1 cellular context compared by ENCODE assay signal in genomic region chr16:683396-684066, GRCh38.
TF ChIP-seq lines count a peak whose summit lies in the region.

No MANE protein-coding gene starts in this region.

TF ChIP-seq in K562, 482 proteins besides CTCF, POLR2A, EP300 and RAD21 (continued from another document and continues in another):
- TF ChIP-seq, protein P1, sequence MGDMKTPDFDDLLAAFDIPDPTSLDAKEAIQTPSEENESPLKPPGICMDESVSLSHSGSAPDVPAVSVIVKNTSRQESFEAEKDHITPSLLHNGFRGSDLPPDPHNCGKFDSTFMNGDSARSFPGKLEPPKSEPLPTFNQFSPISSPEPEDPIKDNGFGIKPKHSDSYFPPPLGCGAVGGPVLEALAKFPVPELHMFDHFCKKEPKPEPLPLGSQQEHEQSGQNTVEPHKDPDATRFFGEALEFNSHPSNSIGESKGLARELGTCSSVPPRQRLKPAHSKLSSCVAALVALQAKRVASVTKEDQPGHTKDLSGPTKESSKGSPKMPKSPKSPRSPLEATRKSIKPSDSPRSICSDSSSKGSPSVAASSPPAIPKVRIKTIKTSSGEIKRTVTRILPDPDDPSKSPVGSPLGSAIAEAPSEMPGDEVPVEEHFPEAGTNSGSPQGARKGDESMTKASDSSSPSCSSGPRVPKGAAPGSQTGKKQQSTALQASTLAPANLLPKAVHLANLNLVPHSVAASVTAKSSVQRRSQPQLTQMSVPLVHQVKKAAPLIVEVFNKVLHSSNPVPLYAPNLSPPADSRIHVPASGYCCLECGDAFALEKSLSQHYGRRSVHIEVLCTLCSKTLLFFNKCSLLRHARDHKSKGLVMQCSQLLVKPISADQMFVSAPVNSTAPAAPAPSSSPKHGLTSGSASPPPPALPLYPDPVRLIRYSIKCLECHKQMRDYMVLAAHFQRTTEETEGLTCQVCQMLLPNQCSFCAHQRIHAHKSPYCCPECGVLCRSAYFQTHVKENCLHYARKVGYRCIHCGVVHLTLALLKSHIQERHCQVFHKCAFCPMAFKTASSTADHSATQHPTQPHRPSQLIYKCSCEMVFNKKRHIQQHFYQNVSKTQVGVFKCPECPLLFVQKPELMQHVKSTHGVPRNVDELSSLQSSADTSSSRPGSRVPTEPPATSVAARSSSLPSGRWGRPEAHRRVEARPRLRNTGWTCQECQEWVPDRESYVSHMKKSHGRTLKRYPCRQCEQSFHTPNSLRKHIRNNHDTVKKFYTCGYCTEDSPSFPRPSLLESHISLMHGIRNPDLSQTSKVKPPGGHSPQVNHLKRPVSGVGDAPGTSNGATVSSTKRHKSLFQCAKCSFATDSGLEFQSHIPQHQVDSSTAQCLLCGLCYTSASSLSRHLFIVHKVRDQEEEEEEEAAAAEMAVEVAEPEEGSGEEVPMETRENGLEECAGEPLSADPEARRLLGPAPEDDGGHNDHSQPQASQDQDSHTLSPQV (IDR thresholded peaks at IDR 0.05): no peak; the same call in 1 of the 2 replicates
- TF ChIP-seq PHF20 (IDR thresholded peaks at IDR 0.05; ENCODE audit: partially characterized antibody): no peak
- TF ChIP-seq POLR3A (IDR thresholded peaks at IDR 0.05; ENCODE audit: borderline replicate concordance, extremely low read depth, insufficient read depth, insufficient read length): no peak
- 0 out of 2 replicates have a peak, but pooled peaks have one; percentile 20 for TF ChIP-seq ZBED1 (IDR thresholded peaks at IDR 0.05)
- no peak for TF ChIP-seq NCOA2 (IDR thresholded peaks at IDR 0.05; ENCODE audit: partially characterized antibody in 2 of 2)
- TF ChIP-seq THRAP3 (IDR thresholded peaks at IDR 0.05; ENCODE audit: borderline replicate concordance): no peak
- peak; percentile 59; the same call in 1 of the 2 replicates for TF ChIP-seq CHD2 (IDR thresholded peaks at IDR 0.05; ENCODE audit: low read depth, low read length)
- TF ChIP-seq SAFB (IDR thresholded peaks at IDR 0.05; ENCODE audit: borderline replicate concordance, low read depth, low read length): peak; percentile 96
- TF ChIP-seq YBX1 (IDR thresholded peaks at IDR 0.05): no peak
- no peak for TF ChIP-seq PYGO2 (tag; IDR thresholded peaks at IDR 0.05)
- no peak for TF ChIP-seq MTA1 (IDR thresholded peaks at IDR 0.05; ENCODE audit: borderline replicate concordance)
- peak; percentile 89 for TF ChIP-seq EGR1 (conservative IDR thresholded peaks at IDR 0.05)
- peak; percentile 19; the same call in 1 of the 2 replicates for TF ChIP-seq ZNF57 (CRISPR knock-in tag; IDR thresholded peaks at IDR 0.05)
- no peak for TF ChIP-seq GATAD2B (IDR thresholded peaks at IDR 0.05; ENCODE audit: borderline replicate concordance)
- TF ChIP-seq, protein P2, sequence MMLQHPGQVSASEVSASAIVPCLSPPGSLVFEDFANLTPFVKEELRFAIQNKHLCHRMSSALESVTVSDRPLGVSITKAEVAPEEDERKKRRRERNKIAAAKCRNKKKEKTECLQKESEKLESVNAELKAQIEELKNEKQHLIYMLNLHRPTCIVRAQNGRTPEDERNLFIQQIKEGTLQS (IDR thresholded peaks at IDR 0.05): no peak
- TF ChIP-seq, protein P2 (CRISPR knock-in tag; conservative IDR thresholded peaks at IDR 0.05): no peak
- TF ChIP-seq, protein P3, sequence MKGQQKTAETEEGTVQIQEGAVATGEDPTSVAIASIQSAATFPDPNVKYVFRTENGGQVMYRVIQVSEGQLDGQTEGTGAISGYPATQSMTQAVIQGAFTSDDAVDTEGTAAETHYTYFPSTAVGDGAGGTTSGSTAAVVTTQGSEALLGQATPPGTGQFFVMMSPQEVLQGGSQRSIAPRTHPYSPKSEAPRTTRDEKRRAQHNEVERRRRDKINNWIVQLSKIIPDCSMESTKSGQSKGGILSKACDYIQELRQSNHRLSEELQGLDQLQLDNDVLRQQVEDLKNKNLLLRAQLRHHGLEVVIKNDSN (CRISPR knock-in tag; IDR thresholded peaks at IDR 0.05): peak; percentile 43; the same call in 1 of the 2 replicates
- TF ChIP-seq NR3C1 (CRISPR knock-in tag; IDR thresholded peaks at IDR 0.05): no peak
- no peak for TF ChIP-seq NCOA4 (IDR thresholded peaks at IDR 0.05; ENCODE audit: partially characterized antibody)
- peak; percentile 85; the same call in 1 of the 2 replicates for TF ChIP-seq ZFPM2 (CRISPR knock-in tag; IDR thresholded peaks at IDR 0.05)
- 0 out of 2 replicates have a peak, but pooled peaks have one; percentile 43 for TF ChIP-seq CBFB (CRISPR knock-in tag; IDR thresholded peaks at IDR 0.05)
- TF ChIP-seq MTA2 (IDR thresholded peaks at IDR 0.05; ENCODE audit: low read depth): no peak
- 0 out of 2 replicates have a peak, but pooled peaks have one; percentile 54 for TF ChIP-seq GABPB2 (CRISPR knock-in tag; conservative IDR thresholded peaks at IDR 0.05)
- no peak for TF ChIP-seq CCAR2 (IDR thresholded peaks at IDR 0.05; ENCODE audit: low read depth, low read length)
- TF ChIP-seq IFI16 (CRISPR knock-in tag; IDR thresholded peaks at IDR 0.05): no peak
- 0 out of 2 replicates have a peak, but pooled peaks have one; percentile 55 for TF ChIP-seq ZNF717 (CRISPR knock-in tag; IDR thresholded peaks at IDR 0.05)
- no peak for TF ChIP-seq ZNF263 (CRISPR knock-in tag; IDR thresholded peaks at IDR 0.05; ENCODE audit: borderline replicate concordance)
- TF ChIP-seq SLC30A9 (CRISPR knock-in tag; IDR thresholded peaks at IDR 0.05): 0 out of 2 replicates have a peak, but pooled peaks have one; percentile 52
- TF ChIP-seq HIVEP1 (CRISPR knock-in tag; IDR thresholded peaks at IDR 0.05): peak; percentile 17; the same call in 1 of the 2 replicates
- TF ChIP-seq KDM5B (IDR thresholded peaks at IDR 0.05; ENCODE audit: insufficient replicate concordance, low read depth, low read length): peak; percentile 22
- TF ChIP-seq, protein P4, sequence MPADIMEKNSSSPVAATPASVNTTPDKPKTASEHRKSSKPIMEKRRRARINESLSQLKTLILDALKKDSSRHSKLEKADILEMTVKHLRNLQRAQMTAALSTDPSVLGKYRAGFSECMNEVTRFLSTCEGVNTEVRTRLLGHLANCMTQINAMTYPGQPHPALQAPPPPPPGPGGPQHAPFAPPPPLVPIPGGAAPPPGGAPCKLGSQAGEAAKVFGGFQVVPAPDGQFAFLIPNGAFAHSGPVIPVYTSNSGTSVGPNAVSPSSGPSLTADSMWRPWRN (IDR thresholded peaks at IDR 0.05; ENCODE audit: low read depth): no peak
- no peak for TF ChIP-seq STAT6 (CRISPR knock-in tag; IDR thresholded peaks at IDR 0.05)
- no peak for TF ChIP-seq KAT2B (IDR thresholded peaks at IDR 0.05; ENCODE audit: low read depth, low read length)
- TF ChIP-seq, protein P5, sequence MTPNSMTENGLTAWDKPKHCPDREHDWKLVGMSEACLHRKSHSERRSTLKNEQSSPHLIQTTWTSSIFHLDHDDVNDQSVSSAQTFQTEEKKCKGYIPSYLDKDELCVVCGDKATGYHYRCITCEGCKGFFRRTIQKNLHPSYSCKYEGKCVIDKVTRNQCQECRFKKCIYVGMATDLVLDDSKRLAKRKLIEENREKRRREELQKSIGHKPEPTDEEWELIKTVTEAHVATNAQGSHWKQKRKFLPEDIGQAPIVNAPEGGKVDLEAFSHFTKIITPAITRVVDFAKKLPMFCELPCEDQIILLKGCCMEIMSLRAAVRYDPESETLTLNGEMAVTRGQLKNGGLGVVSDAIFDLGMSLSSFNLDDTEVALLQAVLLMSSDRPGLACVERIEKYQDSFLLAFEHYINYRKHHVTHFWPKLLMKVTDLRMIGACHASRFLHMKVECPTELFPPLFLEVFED (CRISPR knock-in tag; conservative IDR thresholded peaks at IDR 0.05): 0 out of 2 replicates have a peak, but pooled peaks have one; percentile 53
- TF ChIP-seq, protein P6, sequence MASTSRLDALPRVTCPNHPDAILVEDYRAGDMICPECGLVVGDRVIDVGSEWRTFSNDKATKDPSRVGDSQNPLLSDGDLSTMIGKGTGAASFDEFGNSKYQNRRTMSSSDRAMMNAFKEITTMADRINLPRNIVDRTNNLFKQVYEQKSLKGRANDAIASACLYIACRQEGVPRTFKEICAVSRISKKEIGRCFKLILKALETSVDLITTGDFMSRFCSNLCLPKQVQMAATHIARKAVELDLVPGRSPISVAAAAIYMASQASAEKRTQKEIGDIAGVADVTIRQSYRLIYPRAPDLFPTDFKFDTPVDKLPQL (IDR thresholded peaks at IDR 0.05; ENCODE audit: extremely low read depth, insufficient read length): no peak
- 0 out of 2 replicates have a peak, but pooled peaks have one; percentile 8 for TF ChIP-seq ZNF212 (CRISPR knock-in tag; IDR thresholded peaks at IDR 0.05)
- TF ChIP-seq HNRNPH1 (optimal IDR thresholded peaks at IDR 0.05; ENCODE audit: low read depth, low read length): no peak
- 0 out of 2 replicates have a peak, but pooled peaks have one; percentile 6 for TF ChIP-seq NFIC (IDR thresholded peaks at IDR 0.05)
- no peak for TF ChIP-seq ZNF551 (CRISPR knock-in tag; IDR thresholded peaks at IDR 0.05)
- no peak for TF ChIP-seq SMARCC2 (IDR thresholded peaks at IDR 0.05; ENCODE audit: low read depth)
- peak; percentile 48 for TF ChIP-seq POLR2B (IDR thresholded peaks at IDR 0.05; ENCODE audit: low read depth, partially characterized antibody)
- TF ChIP-seq PHB (CRISPR knock-in tag; IDR thresholded peaks at IDR 0.05): 0 out of 2 replicates have a peak, but pooled peaks have one; percentile 55
- TF ChIP-seq RFX5 (IDR thresholded peaks at IDR 0.05; ENCODE audit: low read depth, low read length): no peak
- TF ChIP-seq, protein P7, sequence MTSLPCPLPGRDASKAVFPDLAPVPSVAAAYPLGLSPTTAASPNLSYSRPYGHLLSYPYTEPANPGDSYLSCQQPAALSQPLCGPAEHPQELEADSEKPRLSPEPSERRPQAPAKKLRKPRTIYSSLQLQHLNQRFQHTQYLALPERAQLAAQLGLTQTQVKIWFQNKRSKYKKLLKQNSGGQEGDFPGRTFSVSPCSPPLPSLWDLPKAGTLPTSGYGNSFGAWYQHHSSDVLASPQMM (CRISPR knock-in tag; IDR thresholded peaks at IDR 0.05): no peak
- no peak for TF ChIP-seq NR2F6 (CRISPR knock-in tag; IDR thresholded peaks at IDR 0.05)
- no peak for TF ChIP-seq NELFE (IDR thresholded peaks at IDR 0.05; ENCODE audit: insufficient read depth, insufficient read length)
- TF ChIP-seq FOXM1 (IDR thresholded peaks at IDR 0.05; ENCODE audit: low read depth): no peak
- TF ChIP-seq FOXM1 (CRISPR knock-in tag; IDR thresholded peaks at IDR 0.05; ENCODE audit: low read depth): peak; percentile 71; the same call in 1 of the 2 replicates
- TF ChIP-seq, protein P8, sequence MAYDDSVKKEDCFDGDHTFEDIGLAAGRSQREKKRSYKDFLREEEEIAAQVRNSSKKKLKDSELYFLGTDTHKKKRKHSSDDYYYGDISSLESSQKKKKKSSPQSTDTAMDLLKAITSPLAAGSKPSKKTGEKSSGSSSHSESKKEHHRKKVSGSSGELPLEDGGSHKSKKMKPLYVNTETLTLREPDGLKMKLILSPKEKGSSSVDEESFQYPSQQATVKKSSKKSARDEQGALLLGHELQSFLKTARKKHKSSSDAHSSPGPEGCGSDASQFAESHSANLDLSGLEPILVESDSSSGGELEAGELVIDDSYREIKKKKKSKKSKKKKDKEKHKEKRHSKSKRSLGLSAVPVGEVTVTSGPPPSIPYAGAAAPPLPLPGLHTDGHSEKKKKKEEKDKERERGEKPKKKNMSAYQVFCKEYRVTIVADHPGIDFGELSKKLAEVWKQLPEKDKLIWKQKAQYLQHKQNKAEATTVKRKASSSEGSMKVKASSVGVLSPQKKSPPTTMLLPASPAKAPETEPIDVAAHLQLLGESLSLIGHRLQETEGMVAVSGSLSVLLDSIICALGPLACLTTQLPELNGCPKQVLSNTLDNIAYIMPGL (CRISPR knock-in tag; IDR thresholded peaks at IDR 0.05): peak; percentile 43; the same call in 1 of the 2 replicates
- peak; percentile 75 for TF ChIP-seq ZNF253 (CRISPR knock-in tag; conservative IDR thresholded peaks at IDR 0.05)
- peak; percentile 76 for TF ChIP-seq RBFOX2 (IDR thresholded peaks at IDR 0.05; ENCODE audit: low read depth, low read length)
- no peak for TF ChIP-seq FOXK1 (CRISPR knock-in tag; IDR thresholded peaks at IDR 0.05; ENCODE audit: borderline replicate concordance)
- peak; percentile 50; the same call in 1 of the 2 replicates for TF ChIP-seq ELF4 (CRISPR knock-in tag; IDR thresholded peaks at IDR 0.05)
- TF ChIP-seq PTBP1 (IDR thresholded peaks at IDR 0.05; ENCODE audit: low read depth, low read length): 0 out of 2 replicates have a peak, but pooled peaks have one; percentile 29
- peak in 1 of 2 experiments; percentile 31; a peak in 1 of 4 replicates for TF ChIP-seq HDAC1 (IDR thresholded peaks at IDR 0.05)
- TF ChIP-seq, protein P9, sequence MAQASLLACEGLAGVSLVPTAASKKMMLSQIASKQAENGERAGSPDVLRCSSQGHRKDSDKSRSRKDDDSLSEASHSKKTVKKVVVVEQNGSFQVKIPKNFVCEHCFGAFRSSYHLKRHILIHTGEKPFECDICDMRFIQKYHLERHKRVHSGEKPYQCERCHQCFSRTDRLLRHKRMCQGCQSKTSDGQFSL (CRISPR knock-in tag; IDR thresholded peaks at IDR 0.05): no peak
- TF ChIP-seq, protein P9 (tag; IDR thresholded peaks at IDR 0.05): no peak
